In genomic region chr2:46315103-46315890, GRCh38 we compare ENCODE assay signal across 1 cellular context.
A peak's percentile ranks its signal among the peaks of the same experiment; 100 is the strongest.
TF ChIP-seq lines count a peak whose summit lies in the region.

No MANE protein-coding gene starts in this region.

TF ChIP-seq in HepG2, 621 proteins besides CTCF, POLR2A, EP300 and RAD21 (continued from another document and continues in another):
- TF ChIP-seq ZBTB25 (CRISPR knock-in tag; IDR thresholded peaks at IDR 0.05) (no peak; the same call in none of the 2 replicates), TBX3 (IDR thresholded peaks at IDR 0.05; ENCODE audit: borderline replicate concordance) (peak; percentile 81; the same call in 1 of the 2 replicates), FOXM1 (CRISPR knock-in tag; IDR thresholded peaks at IDR 0.05) (no peak), ZNF670 (CRISPR knock-in tag; IDR thresholded peaks at IDR 0.05; ENCODE audit: borderline replicate concordance) (no peak; the same call in 1 of the 2 replicates), RFXAP (CRISPR knock-in tag; IDR thresholded peaks at IDR 0.05; ENCODE audit: borderline replicate concordance) (peak; percentile 88), ZSCAN20 (CRISPR knock-in tag; IDR thresholded peaks at IDR 0.05; ENCODE audit: borderline replicate concordance) (peak; percentile 33; the same call in 1 of the 2 replicates), SMAD3 (CRISPR knock-in tag; IDR thresholded peaks at IDR 0.05) (peak; percentile 91; the same call in 1 of the 2 replicates), ZNF432 (CRISPR knock-in tag; IDR thresholded peaks at IDR 0.05; ENCODE audit: borderline replicate concordance) (no peak), ZNF274 (CRISPR knock-in tag; IDR thresholded peaks at IDR 0.05) (no peak; the same call in none of the 2 replicates), ESRRA (CRISPR knock-in tag; IDR thresholded peaks at IDR 0.05; ENCODE audit: low read depth) (peak; percentile 83), PRDM4 (CRISPR knock-in tag; IDR thresholded peaks at IDR 0.05; ENCODE audit: borderline replicate concordance) (no peak), LBX2 (CRISPR knock-in tag; IDR thresholded peaks at IDR 0.05; ENCODE audit: borderline replicate concordance) (peak; percentile 78; the same call in 1 of the 2 replicates), RARG (CRISPR knock-in tag; IDR thresholded peaks at IDR 0.05; ENCODE audit: low read depth) (no peak), SALL1 (CRISPR knock-in tag; IDR thresholded peaks at IDR 0.05) (peak; percentile 99), ZBTB7A (CRISPR knock-in tag; IDR thresholded peaks at IDR 0.05) (no peak), ZFP41 (CRISPR knock-in tag; IDR thresholded peaks at IDR 0.05; ENCODE audit: borderline replicate concordance) (no peak), THRA (CRISPR knock-in tag; IDR thresholded peaks at IDR 0.05; ENCODE audit: borderline replicate concordance) (peak; percentile 87; the same call in 1 of the 2 replicates), MNT (IDR thresholded peaks at IDR 0.05) (no peak), ARID4A (CRISPR knock-in tag; IDR thresholded peaks at IDR 0.05; ENCODE audit: borderline replicate concordance) (peak; percentile 85; the same call in 1 of the 2 replicates), SRY (CRISPR knock-in tag; IDR thresholded peaks at IDR 0.05) (no peak; the same call in 1 of the 2 replicates), HDAC2 (CRISPR knock-in tag; IDR thresholded peaks at IDR 0.05) (peak; percentile 98), CENPBD1 (CRISPR knock-in tag; IDR thresholded peaks at IDR 0.05; ENCODE audit: borderline replicate concordance, low read depth) (no peak), HCFC1 (IDR thresholded peaks at IDR 0.05; ENCODE audit: low read depth, low read length) (no peak), ATAD3A (CRISPR knock-in tag; IDR thresholded peaks at IDR 0.05) (no peak), ZNF512B (CRISPR knock-in tag; IDR thresholded peaks at IDR 0.05; ENCODE audit: borderline replicate concordance) (peak; percentile 96; the same call in 1 of the 2 replicates), ZNF335 (CRISPR knock-in tag; IDR thresholded peaks at IDR 0.05) (peak; percentile 68; the same call in 1 of the 2 replicates), CC2D1A (CRISPR knock-in tag; IDR thresholded peaks at IDR 0.05) (no peak; the same call in 1 of the 2 replicates), ZNF891 (CRISPR knock-in tag; IDR thresholded peaks at IDR 0.05) (no peak; the same call in 1 of the 2 replicates), ZBTB7B (CRISPR knock-in tag; IDR thresholded peaks at IDR 0.05) (peak; percentile 83), HNRNPK (IDR thresholded peaks at IDR 0.05; ENCODE audit: low read depth, low read length, poor library complexity, severe bottlenecking) (no peak), ASH2L (IDR thresholded peaks at IDR 0.05; ENCODE audit: insufficient read length, low read depth, low read length) (peak; percentile 80), ZXDC (CRISPR knock-in tag; IDR thresholded peaks at IDR 0.05) (no peak; the same call in 1 of the 2 replicates), ZNF280D (CRISPR knock-in tag; IDR thresholded peaks at IDR 0.05) (peak; percentile 95), XBP1 (CRISPR knock-in tag; IDR thresholded peaks at IDR 0.05) (no peak), ZFP36L2 (CRISPR knock-in tag; IDR thresholded peaks at IDR 0.05) (no peak), SKI (IDR thresholded peaks at IDR 0.05; ENCODE audit: partially characterized antibody) (peak; percentile 99), TARDBP (CRISPR knock-in tag; IDR thresholded peaks at IDR 0.05) (peak; percentile 87), SOX6 (IDR thresholded peaks at IDR 0.05) (no peak), SOX6 (CRISPR knock-in tag; IDR thresholded peaks at IDR 0.05) (peak; percentile 94), ZNF382 (CRISPR knock-in tag; IDR thresholded peaks at IDR 0.05; ENCODE audit: borderline replicate concordance) (no peak), NBN (conservative IDR thresholded peaks at IDR 0.05) (no peak)
